In genomic region chr7:44327981-44328380, GRCh38 we compare ENCODE assay signal across 21 cellular contexts. TPM values are rescaled to one million over a fixed set of nuclear protein-coding genes. Genes with fewer than 3 reads are reported as not detected.
"Had no signal": no experiment of that assay in that cellular context is flagged by ENCODE, and none has a peak within 500 bp of the region (broad histone marks: within the 10 kb centered on the region; RNA-seq: fewer than 3 reads in every experiment).

No MANE protein-coding gene starts in this region.

- H3K36me3 ChIP-seq: gastroesophageal sphincter, heart left ventricle, left lung, upper lobe of right lung had no signal

- H3K4me3 Mint-ChIP-seq: activated naive CD8-positive, alpha-beta T cell treated with anti-CD3 and anti-CD28 coated beads for 36 hours; dendritic cell treated with granulocyte-macrophage colony-stimulating factor and Interleukin-4, amounts not matched to agents 40 ng/mL and 50 ng/mL, for 4 days; neural crest cell had no signal

- H3K9me3 Mint-ChIP-seq: activated naive CD8-positive, alpha-beta T cell treated with anti-CD3 and anti-CD28 coated beads for 36 hours; dendritic cell treated with granulocyte-macrophage colony-stimulating factor and Interleukin-4, amounts not matched to agents 40 ng/mL and 50 ng/mL, for 4 days had no signal

- H3K9me3 ChIP-seq: gastroesophageal sphincter, heart left ventricle, left lung, upper lobe of right lung had no signal

- ATAC-seq: activated CD4-positive, CD25-positive, alpha-beta regulatory T cell treated with anti-CD3 and anti-CD28 coated beads, Interleukin-2, amount 50 U/mL, for 24 hours; esophagus mucosa; gastroesophageal sphincter; heart left ventricle; left lung; upper lobe of right lung had no signal

- DNase-seq: activated naive CD4-positive, alpha-beta T cell; activated naive CD8-positive, alpha-beta T cell treated with anti-CD3 and anti-CD28 coated beads for 36 hours; activated T-cell treated with anti-CD3 and anti-CD28 coated beads for 4 hours; amniotic stem cell; effector CD8-positive, alpha-beta T cell; heart left ventricle; kidney; mammary epithelial cell; stimulated activated CD4-positive, alpha-beta T cell treated with anti-CD3 and anti-CD28 coated beads, Interleukin-12 subunit alpha, Interleukin-12 subunit beta, amount 100 ng/mL, for 4 hours; stimulated activated CD4-positive, alpha-beta T cell treated with anti-CD3 and anti-CD28 coated beads, Interleukin-1b, Interleukin-23, amount 100 ng/mL, for 48 hours; stimulated activated CD8-positive, alpha-beta memory T cell treated with anti-CD3 and anti-CD28 coated beads, Interleukin-4, amount 100 ng/mL, for 48 hours; stimulated activated naive CD4-positive, alpha-beta T cell; upper lobe of right lung had no signal

- H3K4me3 ChIP-seq: gastroesophageal sphincter, heart left ventricle, left lung, upper lobe of right lung had no signal

- FAIRE-seq: kidney had no signal

- H3K4me1 ChIP-seq: left lung, upper lobe of right lung had no signal

- H3K27ac ChIP-seq: gastroesophageal sphincter, heart left ventricle, left lung, upper lobe of right lung had no signal

- H3K27ac Mint-ChIP-seq: activated naive CD8-positive, alpha-beta T cell treated with anti-CD3 and anti-CD28 coated beads for 36 hours; dendritic cell treated with granulocyte-macrophage colony-stimulating factor and Interleukin-4, amounts not matched to agents 40 ng/mL and 50 ng/mL, for 4 days; progenitor cell of endocrine pancreas had no signal

RNA-seq across cellular contexts. Expression of gene CAMK2B, which starts 2.6 kb away (rescaled TPM):
- total RNA-seq: osteoblast had no signal
